In the genomic region with DNA sequence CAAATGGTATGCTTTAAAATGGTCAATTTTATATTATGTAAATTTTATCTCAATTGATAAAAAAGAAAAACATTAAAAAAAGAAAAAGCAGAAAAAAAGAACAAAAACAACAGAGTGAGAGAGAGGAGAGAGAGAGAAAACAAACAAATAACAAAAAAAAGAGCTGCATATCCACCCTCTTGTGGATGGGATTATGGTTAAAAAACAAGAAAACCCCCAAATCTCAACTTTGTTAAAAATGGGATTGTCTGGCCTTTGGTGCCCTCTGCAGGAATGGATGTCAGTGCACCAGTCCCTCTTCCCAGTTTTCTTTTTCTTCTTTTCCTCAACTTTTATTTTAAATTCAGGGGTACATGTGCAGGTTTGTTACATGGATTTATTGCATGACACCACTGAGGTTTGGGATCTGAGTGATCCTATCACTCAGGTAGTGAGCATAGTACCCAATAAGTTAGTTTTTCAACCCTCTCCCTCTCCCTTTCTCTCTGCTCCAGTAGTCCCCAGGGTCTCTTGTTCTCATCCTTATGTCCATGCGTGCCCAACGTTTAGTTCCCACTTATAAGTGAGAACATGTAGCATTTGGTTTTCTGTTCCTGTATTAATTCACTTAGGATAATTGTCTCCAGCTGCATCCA, we compare ENCODE assay signal across 8 cellular contexts. TPM values are rescaled to one million over a fixed set of nuclear protein-coding genes. Genes with fewer than 3 reads are reported as not detected.
DNase-seq lines count a peak whose midpoint lies in the region; ATAC-seq, FAIRE-seq and TF ChIP-seq lines count a peak whose summit lies in the region.

No MANE protein-coding gene starts in this region.

- ATAC-seq in HG03159 (IDR thresholded peaks at IDR 0.05; ENCODE audit: unreplicated experiment): no peak

- H3K4me1 Mint-ChIP-seq in activated naive CD4-positive, alpha-beta T cell treated with anti-CD3 and anti-CD28 coated beads, Interleukin-2, amount 10 ng/mL, durations not matched to agents 7 days and 5 days: peaks cover 16% of the 10 kb centered on the region

- H3K27ac Mint-ChIP-seq in activated naive CD4-positive, alpha-beta T cell treated with anti-CD3 and anti-CD28 coated beads, Interleukin-2, amount 10 ng/mL, durations not matched to agents 7 days and 5 days: no peak overlapping the region

- H3K4me3 Mint-ChIP-seq in activated naive CD4-positive, alpha-beta T cell treated with anti-CD3 and anti-CD28 coated beads, Interleukin-2, amount 10 ng/mL, durations not matched to agents 7 days and 5 days: no peak overlapping the region

- H3K9me3 Mint-ChIP-seq in activated naive CD4-positive, alpha-beta T cell treated with anti-CD3 and anti-CD28 coated beads, Interleukin-2, amount 10 ng/mL, durations not matched to agents 7 days and 5 days: no peaks in the 10 kb centered on the region

- CTCF ChIA-PET in activated naive CD4-positive, alpha-beta T cell treated with anti-CD3 and anti-CD28 coated beads, Interleukin-2, amount 10 ng/mL, durations not matched to agents 7 days and 5 days (lab: Charles Lee): interaction anchor here (0.8 to 5.4 kb wide), 7 partner anchors 14 to 385 kb away, joined by 3 to 25 read pairs (median 3); no protein-coding TSS in a partner anchor

- intact Hi-C loops in left ventricle myocardium inferior (cut with micrococcal nuclease): no loop called here

- H3K36me3 ChIP-seq in left ventricle myocardium inferior: no peaks in the 10 kb centered on the region

- H3K27me3 ChIP-seq in left ventricle myocardium inferior (ENCODE audit: low read depth): peaks cover 4% of the 10 kb centered on the region

- peak; percentile 24 for DNase-seq in Daoy (ENCODE audit: low read depth)
- DNase-seq in NCI-H2227 (lab: John Stamatoyannopoulos, UW; ENCODE audit: unreplicated experiment): peak; percentile 28
- peak; percentile 50 for DNase-seq in activated naive CD4-positive, alpha-beta T cell treated with anti-CD3 and anti-CD28 coated beads, Interleukin-2, amount 10 ng/mL, durations not matched to agents 7 days and 5 days
- no peak for DNase-seq in left ventricle myocardium inferior
- peak; percentile 3 for DNase-seq in stimulated activated naive CD4-positive, alpha-beta T cell treated with Interleukin-2 at 50 U/mL for 16 hours (lab: John Stamatoyannopoulos, UW)
- no peak for DNase-seq in GOT3 (lab: John Stamatoyannopoulos, UW)

- no peaks in the 10 kb centered on the region for H3K9me3 ChIP-seq in left ventricle myocardium inferior (replicated peaks)

- no peak overlapping the region for H3K27ac ChIP-seq in left ventricle myocardium inferior (replicated peaks)

- H3K27me3 Mint-ChIP-seq in activated naive CD4-positive, alpha-beta T cell treated with anti-CD3 and anti-CD28 coated beads, Interleukin-2, amount 10 ng/mL, durations not matched to agents 7 days and 5 days: peaks cover 48% of the 10 kb centered on the region

- TF ChIP-seq CTCF in left ventricle myocardium inferior (IDR thresholded peaks at IDR 0.05; ENCODE audit: borderline replicate concordance): peak; percentile 74

- FAIRE-seq in A204.1 (lab: Jason Lieb, UNC): peak; percentile 96

- H3K4me1 ChIP-seq in left ventricle myocardium inferior: no peaks in the 10 kb centered on the region

- H3K36me3 Mint-ChIP-seq in activated naive CD4-positive, alpha-beta T cell treated with anti-CD3 and anti-CD28 coated beads, Interleukin-2, amount 10 ng/mL, durations not matched to agents 7 days and 5 days: no peaks in the 10 kb centered on the region

- no peak overlapping the region for H3K4me3 ChIP-seq in left ventricle myocardium inferior

RNA-seq across cellular contexts. Expression of gene RNF187, which starts 28.1 kb away (rescaled TPM):
- total RNA-seq in Daoy (2014; rRNA removed; shearing (Covaris generic)): 40.5 and 43.1 TPM in 2 replicates
- 79.5 TPM for total RNA-seq in left ventricle myocardium inferior

Comparison
In these comparisons a context has a peak if more than half of its experiments do, and no peak if none do; other contexts are left out.
1. DNase-seq: peak in Daoy (single experiment), NCI-H2227 (single experiment), activated naive CD4-positive, alpha-beta T cell treated with anti-CD3 and anti-CD28 coated beads, Interleukin-2, amount 10 ng/mL, durations not matched to agents 7 days and 5 days (single experiment) and stimulated activated naive CD4-positive, alpha-beta T cell treated with Interleukin-2 at 50 U/mL for 16 hours (single experiment); none in left ventricle myocardium inferior (single experiment) and GOT3 (single experiment).